Comparison of ENCODE assay signal across 1 cellular context in genomic region chr1:5933050-5933449, GRCh38.
TF ChIP-seq lines count a peak whose summit lies in the region.

No MANE protein-coding gene starts in this region.

TF ChIP-seq in HepG2, 621 proteins besides CTCF, POLR2A, EP300 and RAD21:
- TF ChIP-seq KDM5B (CRISPR knock-in tag; IDR thresholded peaks at IDR 0.05; ENCODE audit: borderline replicate concordance) (no peak), MED8 (CRISPR knock-in tag; IDR thresholded peaks at IDR 0.05; ENCODE audit: insufficient replicate concordance) (no peak), ZC3H13 (CRISPR knock-in tag; IDR thresholded peaks at IDR 0.05) (no peak), TFE3 (CRISPR knock-in tag; IDR thresholded peaks at IDR 0.05) (no peak), MED1 (CRISPR knock-in tag; IDR thresholded peaks at IDR 0.05) (no peak), ZNF710 (CRISPR knock-in tag; IDR thresholded peaks at IDR 0.05; ENCODE audit: borderline replicate concordance) (no peak), ZNF720 (CRISPR knock-in tag; IDR thresholded peaks at IDR 0.05) (no peak)
